In the genomic region with DNA sequence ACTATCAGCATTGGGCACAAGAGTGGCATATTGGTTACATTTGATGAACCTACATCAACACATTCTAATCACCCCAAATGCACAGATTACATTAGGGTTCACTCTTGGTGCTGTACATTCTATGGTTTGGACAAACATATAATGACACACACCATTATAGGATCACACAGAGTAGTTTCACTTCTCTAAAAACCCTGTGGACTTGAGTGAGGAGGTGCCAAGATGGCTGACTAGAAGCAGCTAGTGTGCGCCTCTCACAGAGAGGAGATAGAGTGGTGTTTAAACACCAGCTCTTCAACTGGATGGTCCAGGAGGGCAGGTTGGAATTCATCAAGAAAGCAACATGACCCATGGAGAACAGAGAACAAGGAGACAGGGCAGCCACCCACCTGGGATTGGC, we compare ENCODE assay signal across 33 cellular contexts.
A peak's percentile ranks its signal among the peaks of the same experiment; 100 is the strongest.
DNase-seq lines count a peak whose midpoint lies in the region; ATAC-seq lines count a peak whose summit lies in the region.
"Had no signal": no experiment of that assay in that cellular context is flagged by ENCODE, and none has a peak within 500 bp of the region (broad histone marks: within the 10 kb centered on the region; RNA-seq: fewer than 3 reads in every experiment).

No MANE protein-coding gene starts in this region.

- POLR2A ChIA-PET in activated CD8-positive, alpha-beta T cell treated with anti-CD3 and anti-CD28 coated beads, Interleukin-2, amount 10 ng/mL, durations not matched to agents 7 days and 5 days (lab: Charles Lee) = no interaction called here

- peak; percentile 50 for ATAC-seq in HG03139 (IDR thresholded peaks at IDR 0.05; ENCODE audit: unreplicated experiment)
- peak; percentile 8 for ATAC-seq in stimulated activated effector memory CD8-positive, alpha-beta T cell treated with anti-CD3 and anti-CD28 coated beads, Interleukin-12 subunit alpha, Interleukin-12 subunit beta, amount 100 ng/mL, for 72 hours
- ATAC-seq in activated CD8-positive, alpha-beta T cell treated with anti-CD3 and anti-CD28 coated beads, Interleukin-2, amount 10 ng/mL, durations not matched to agents 7 days and 5 days = no peak
- ATAC-seq: activated naive CD8-positive, alpha-beta T cell treated with anti-CD3 and anti-CD28 coated beads, Interleukin-2, amount 50 U/mL, for 24 hours; left colon; mucosa of descending colon; psoas muscle; T-cell had no signal

- H3K4me1 Mint-ChIP-seq in stimulated activated effector memory CD8-positive, alpha-beta T cell treated with anti-CD3 and anti-CD28 coated beads, Interleukin-12 subunit alpha, Interleukin-12 subunit beta, amount 100 ng/mL, for 72 hours = no peaks in the 10 kb centered on the region
- H3K4me1 Mint-ChIP-seq in activated CD8-positive, alpha-beta T cell treated with anti-CD3 and anti-CD28 coated beads, Interleukin-2, amount 10 ng/mL, durations not matched to agents 7 days and 5 days (ENCODE audit: low read depth) = no peaks in the 10 kb centered on the region
- H3K4me1 Mint-ChIP-seq: activated naive CD8-positive, alpha-beta T cell treated with anti-CD3 and anti-CD28 coated beads, Interleukin-2, amount 50 U/mL, for 24 hours; CD14-positive monocyte; immature natural killer cell; T-cell had no signal

- CTCF ChIA-PET in activated CD8-positive, alpha-beta T cell treated with anti-CD3 and anti-CD28 coated beads, Interleukin-2, amount 10 ng/mL, durations not matched to agents 7 days and 5 days (lab: Charles Lee) = no interaction called here

- no peak overlapping the region for H3K4me3 Mint-ChIP-seq in stimulated activated effector memory CD8-positive, alpha-beta T cell treated with anti-CD3 and anti-CD28 coated beads, Interleukin-12 subunit alpha, Interleukin-12 subunit beta, amount 100 ng/mL, for 72 hours
- no peak overlapping the region for H3K4me3 Mint-ChIP-seq in activated CD8-positive, alpha-beta T cell treated with anti-CD3 and anti-CD28 coated beads, Interleukin-2, amount 10 ng/mL, durations not matched to agents 7 days and 5 days
- H3K4me3 Mint-ChIP-seq: activated naive CD8-positive, alpha-beta T cell treated with anti-CD3 and anti-CD28 coated beads, Interleukin-2, amount 50 U/mL, for 24 hours; activated T-cell treated with anti-CD3 and anti-CD28 coated beads, Interleukin-2, amount 50 U/mL, for 24 hours; CD14-positive monocyte; immature natural killer cell; natural killer cell treated with Interleukin-12 subunit alpha and Interleukin-12 subunit beta and Interleukin-15 and Interleukin-18, amount 100 ng/mL, for 72 hours; T-cell had no signal

- no peaks in the 10 kb centered on the region for H3K27me3 Mint-ChIP-seq in activated CD8-positive, alpha-beta T cell treated with anti-CD3 and anti-CD28 coated beads, Interleukin-2, amount 10 ng/mL, durations not matched to agents 7 days and 5 days (ENCODE audit: low read depth)
- H3K27me3 Mint-ChIP-seq: activated naive CD8-positive, alpha-beta T cell treated with anti-CD3 and anti-CD28 coated beads, Interleukin-2, amount 50 U/mL, for 24 hours; activated T-cell treated with anti-CD3 and anti-CD28 coated beads, Interleukin-2, amount 50 U/mL, for 24 hours; natural killer cell treated with Interleukin-12 subunit alpha and Interleukin-12 subunit beta and Interleukin-15 and Interleukin-18, amount 100 ng/mL, for 72 hours had no signal

- H3K27ac Mint-ChIP-seq in stimulated activated effector memory CD8-positive, alpha-beta T cell treated with anti-CD3 and anti-CD28 coated beads, Interleukin-12 subunit alpha, Interleukin-12 subunit beta, amount 100 ng/mL, for 72 hours = no peak overlapping the region
- no peak overlapping the region for H3K27ac Mint-ChIP-seq in activated CD8-positive, alpha-beta T cell treated with anti-CD3 and anti-CD28 coated beads, Interleukin-2, amount 10 ng/mL, durations not matched to agents 7 days and 5 days
- H3K27ac Mint-ChIP-seq: activated naive CD8-positive, alpha-beta T cell treated with anti-CD3 and anti-CD28 coated beads, Interleukin-2, amount 50 U/mL, for 24 hours; activated T-cell treated with anti-CD3 and anti-CD28 coated beads, Interleukin-2, amount 50 U/mL, for 24 hours; CD14-positive monocyte; immature natural killer cell; natural killer cell treated with Interleukin-12 subunit alpha and Interleukin-12 subunit beta and Interleukin-15 and Interleukin-18, amount 100 ng/mL, for 72 hours; T-cell had no signal

- H3K36me3 Mint-ChIP-seq in stimulated activated effector memory CD8-positive, alpha-beta T cell treated with anti-CD3 and anti-CD28 coated beads, Interleukin-12 subunit alpha, Interleukin-12 subunit beta, amount 100 ng/mL, for 72 hours = no peaks in the 10 kb centered on the region
- no peaks in the 10 kb centered on the region for H3K36me3 Mint-ChIP-seq in activated CD8-positive, alpha-beta T cell treated with anti-CD3 and anti-CD28 coated beads, Interleukin-2, amount 10 ng/mL, durations not matched to agents 7 days and 5 days (ENCODE audit: low read depth)
- H3K36me3 Mint-ChIP-seq: CD14-positive monocyte; immature natural killer cell; natural killer cell treated with Interleukin-12 subunit alpha and Interleukin-12 subunit beta and Interleukin-15 and Interleukin-18, amount 100 ng/mL, for 72 hours; T-cell had no signal

- H3K9me3 Mint-ChIP-seq in stimulated activated effector memory CD8-positive, alpha-beta T cell treated with anti-CD3 and anti-CD28 coated beads, Interleukin-12 subunit alpha, Interleukin-12 subunit beta, amount 100 ng/mL, for 72 hours = peaks cover 9% of the 10 kb centered on the region
- no peaks in the 10 kb centered on the region for H3K9me3 Mint-ChIP-seq in activated CD8-positive, alpha-beta T cell treated with anti-CD3 and anti-CD28 coated beads, Interleukin-2, amount 10 ng/mL, durations not matched to agents 7 days and 5 days (ENCODE audit: insufficient read depth)

- peak; percentile 9 for DNase-seq in SIG-M5 treated with dmso at 0.1 percent for 504 hours (lab: John Stamatoyannopoulos, UW; ENCODE audit: unreplicated experiment)
- no peak for DNase-seq in SIG-M5 (lab: John Stamatoyannopoulos, UW)
- peak; percentile 38 for DNase-seq in NOMO-1 treated with DMSO at 0.1 percent for 48 hours (lab: John Stamatoyannopoulos, UW; ENCODE audit: unreplicated experiment)
- DNase-seq in stimulated activated effector memory CD8-positive, alpha-beta T cell treated with anti-CD3 and anti-CD28 coated beads, Interleukin-12 subunit alpha, Interleukin-12 subunit beta, amount 100 ng/mL, for 72 hours (ENCODE audit: low spot score in 2 of 2) = no peak
- no peak for DNase-seq in T-helper 1 cell
- no peak for DNase-seq in activated CD8-positive, alpha-beta T cell treated with anti-CD3 and anti-CD28 coated beads, Interleukin-2, amount 10 ng/mL, durations not matched to agents 7 days and 5 days
- DNase-seq in T-helper 2 cell = no peak
- DNase-seq: activated CD4-positive, alpha-beta T cell treated with anti-CD3 and anti-CD28 coated beads, Interleukin-2, amount 50 U/mL, for 1 hour; activated CD4-positive, CD25-positive, alpha-beta regulatory T cell; activated naive CD8-positive, alpha-beta T cell treated with anti-CD3 and anti-CD28 coated beads, Interleukin-2, amount 50 U/mL, for 24 hours; activated T-cell treated with anti-CD3 and anti-CD28 coated beads, Interleukin-2, amount 50 U/mL, for 24 hours; colonic mucosa; DMS79 treated with DMSO at 0.1 percent for 48 hours; effector CD8-positive, alpha-beta T cell; GF-D8; GM23248; immature natural killer cell; Kasumi-1; left colon; mammary epithelial cell; mucosa of descending colon; NCI-H1105; NCI-H187; NCI-H2171; psoas muscle; SJCRH30; stimulated activated CD4-positive, alpha-beta T cell treated with anti-CD3 and anti-CD28 coated beads, Interleukin-12 subunit alpha, Interleukin-12 subunit beta, amount 100 ng/mL, for 4 hours; stimulated activated CD4-positive, alpha-beta T cell treated with anti-CD3 and anti-CD28 coated beads, Interleukin-2, amount 100 ng/mL, for 48 hours; T-cell; tibial artery had no signal

Comparison
In these comparisons a context has a peak if more than half of its experiments do, and no peak if none do; other contexts are left out.
1. DNase-seq: peak in SIG-M5 treated with dmso at 0.1 percent for 504 hours (single experiment) and NOMO-1 treated with DMSO at 0.1 percent for 48 hours (single experiment); none in SIG-M5 (single experiment), stimulated activated effector memory CD8-positive, alpha-beta T cell treated with anti-CD3 and anti-CD28 coated beads, Interleukin-12 subunit alpha, Interleukin-12 subunit beta, amount 100 ng/mL, for 72 hours (0 of 2), T-helper 1 cell (0 of 5), activated CD8-positive, alpha-beta T cell treated with anti-CD3 and anti-CD28 coated beads, Interleukin-2, amount 10 ng/mL, durations not matched to agents 7 days and 5 days (single experiment) and T-helper 2 cell (0 of 5).